27 cellular contexts compared by ENCODE assay signal in genomic region chr5:134024811-134025210, GRCh38.
"Had no signal": no experiment of that assay in that cellular context is flagged by ENCODE, and none has a peak within 500 bp of the region (broad histone marks: within the 10 kb centered on the region; RNA-seq: fewer than 3 reads in every experiment).

No MANE protein-coding gene starts in this region.

- H3K36me3 ChIP-seq: brain microvascular endothelial cell, esophagus squamous epithelium, gastroesophageal sphincter had no signal

- H3K27me3 Mint-ChIP-seq: activated CD4-positive, alpha-beta T cell treated with anti-CD3 and anti-CD28 coated beads for 36 hours; activated naive CD8-positive, alpha-beta T cell; activated T-cell treated with anti-CD3 and anti-CD28 coated beads, Interleukin-2, amount 50 U/mL, for 24 hours; central memory CD8-positive, alpha-beta T cell had no signal

- H3K9me3 Mint-ChIP-seq: activated CD4-positive, alpha-beta memory T cell treated with anti-CD3 and anti-CD28 coated beads, Interleukin-2, amount 10 ng/mL, durations not matched to agents 7 days and 5 days; activated CD4-positive, alpha-beta T cell treated with anti-CD3 and anti-CD28 coated beads, Interleukin-2, amount 10 ng/mL, durations not matched to agents 24 days and 14 days; activated T-cell treated with anti-CD3 and anti-CD28 coated beads, Interleukin-2, amount 50 U/mL, for 24 hours; activated T-cell treated with anti-CD3 and anti-CD28 coated beads, Interleukin-2, amount 50 U/mL, for 72 hours; central memory CD8-positive, alpha-beta T cell; effector memory CD8-positive, alpha-beta T cell had no signal

- ATAC-seq: activated CD4-positive, alpha-beta T cell treated with anti-CD3 and anti-CD28 coated beads for 36 hours; activated T-cell treated with anti-CD3 and anti-CD28 coated beads, Interleukin-2, amount 50 U/mL, for 72 hours; effector memory CD8-positive, alpha-beta T cell; gastroesophageal sphincter had no signal

- H3K27ac ChIP-seq: brain microvascular endothelial cell, epithelial cell of prostate, esophagus squamous epithelium, gastroesophageal sphincter had no signal

- H3K4me1 Mint-ChIP-seq: activated CD4-positive, alpha-beta memory T cell treated with anti-CD3 and anti-CD28 coated beads, Interleukin-2, amount 10 ng/mL, durations not matched to agents 7 days and 5 days; activated CD4-positive, alpha-beta T cell treated with anti-CD3 and anti-CD28 coated beads for 36 hours; central memory CD8-positive, alpha-beta T cell had no signal

- H3K27me3 ChIP-seq: brain microvascular endothelial cell, esophagus squamous epithelium had no signal

- H3K9me3 ChIP-seq: esophagus squamous epithelium, gastroesophageal sphincter had no signal

- H3K4me1 ChIP-seq: gastroesophageal sphincter had no signal

- H3K4me3 Mint-ChIP-seq: activated CD4-positive, alpha-beta memory T cell treated with anti-CD3 and anti-CD28 coated beads, Interleukin-2, amount 10 ng/mL, durations not matched to agents 7 days and 5 days; activated CD4-positive, alpha-beta T cell treated with anti-CD3 and anti-CD28 coated beads for 36 hours; activated CD4-positive, alpha-beta T cell treated with anti-CD3 and anti-CD28 coated beads, Interleukin-2, amount 10 ng/mL, durations not matched to agents 24 days and 14 days; activated naive CD8-positive, alpha-beta T cell; activated T-cell treated with anti-CD3 and anti-CD28 coated beads, Interleukin-2, amount 50 U/mL, for 24 hours; activated T-cell treated with anti-CD3 and anti-CD28 coated beads, Interleukin-2, amount 50 U/mL, for 72 hours; central memory CD8-positive, alpha-beta T cell; effector memory CD8-positive, alpha-beta T cell had no signal

- DNase-seq: activated CD4-positive, alpha-beta memory T cell treated with anti-CD3 and anti-CD28 coated beads, Interleukin-2, amount 10 ng/mL, durations not matched to agents 7 days and 5 days; activated CD4-positive, alpha-beta T cell treated with anti-CD3 and anti-CD28 coated beads for 36 hours; activated CD4-positive, alpha-beta T cell treated with anti-CD3 and anti-CD28 coated beads, Interleukin-2, amount 10 ng/mL, durations not matched to agents 24 days and 14 days; activated CD4-positive, CD25-positive, alpha-beta regulatory T cell; activated CD4-positive, CD25-positive, alpha-beta regulatory T cell treated with anti-CD3 and anti-CD28 coated beads, Interleukin-2, amount 50 U/mL, for 72 hours; activated CD8-positive, alpha-beta memory T cell treated with anti-CD3 and anti-CD28 coated beads, Interleukin-2, amount 50 U/mL, for 48 hours; activated gamma-delta T cell; activated naive CD4-positive, alpha-beta T cell treated with anti-CD3 and anti-CD28 coated beads, Interleukin-2, amount 50 U/mL, for 16 hours; activated naive CD4-positive, alpha-beta T cell treated with Interleukin-2 at 50 U/mL for 16 hours; activated T-cell treated with anti-CD3 and anti-CD28 coated beads for 4 hours; activated T-cell treated with anti-CD3 and anti-CD28 coated beads, Interleukin-2, amount 50 U/mL, for 24 hours; activated T-cell treated with anti-CD3 and anti-CD28 coated beads, Interleukin-2, amount 50 U/mL, for 72 hours; amniotic stem cell; anterior cingulate cortex; brain microvascular endothelial cell; cortex of kidney; dermis blood vessel endothelial cell; effector CD4-positive, alpha-beta T cell; effector memory CD8-positive, alpha-beta T cell; esophagus squamous epithelium; foreskin melanocyte; head of caudate nucleus; T-helper 2 cell had no signal

- H3K4me3 ChIP-seq: esophagus squamous epithelium, gastroesophageal sphincter had no signal

- H3K27ac Mint-ChIP-seq: activated CD4-positive, alpha-beta memory T cell treated with anti-CD3 and anti-CD28 coated beads, Interleukin-2, amount 10 ng/mL, durations not matched to agents 7 days and 5 days; activated CD4-positive, alpha-beta T cell treated with anti-CD3 and anti-CD28 coated beads for 36 hours; activated CD4-positive, alpha-beta T cell treated with anti-CD3 and anti-CD28 coated beads, Interleukin-2, amount 10 ng/mL, durations not matched to agents 24 days and 14 days; activated naive CD8-positive, alpha-beta T cell; activated T-cell treated with anti-CD3 and anti-CD28 coated beads, Interleukin-2, amount 50 U/mL, for 24 hours; activated T-cell treated with anti-CD3 and anti-CD28 coated beads, Interleukin-2, amount 50 U/mL, for 72 hours; effector memory CD8-positive, alpha-beta T cell had no signal
